ENCODE assay signal across 1 cellular context in genomic region chr7:28036748-28037147, GRCh38.
TF ChIP-seq lines count a peak whose summit lies in the region.

No MANE protein-coding gene starts in this region.

TF ChIP-seq in HepG2, 621 proteins besides CTCF, POLR2A, EP300 and RAD21 (continued from another document):
- TF ChIP-seq, protein P1, sequence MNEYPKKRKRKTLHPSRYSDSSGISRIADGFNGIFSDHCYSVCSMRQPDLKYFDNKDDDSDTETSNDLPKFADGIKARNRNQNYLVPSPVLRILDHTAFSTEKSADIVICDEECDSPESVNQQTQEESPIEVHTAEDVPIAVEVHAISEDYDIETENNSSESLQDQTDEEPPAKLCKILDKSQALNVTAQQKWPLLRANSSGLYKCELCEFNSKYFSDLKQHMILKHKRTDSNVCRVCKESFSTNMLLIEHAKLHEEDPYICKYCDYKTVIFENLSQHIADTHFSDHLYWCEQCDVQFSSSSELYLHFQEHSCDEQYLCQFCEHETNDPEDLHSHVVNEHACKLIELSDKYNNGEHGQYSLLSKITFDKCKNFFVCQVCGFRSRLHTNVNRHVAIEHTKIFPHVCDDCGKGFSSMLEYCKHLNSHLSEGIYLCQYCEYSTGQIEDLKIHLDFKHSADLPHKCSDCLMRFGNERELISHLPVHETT (CRISPR knock-in tag; conservative IDR thresholded peaks at IDR 0.05), result no peak
- TF ChIP-seq HMG20B (CRISPR knock-in tag; conservative IDR thresholded peaks at IDR 0.05) (no peak), POLR2AphosphoS5 (IDR thresholded peaks at IDR 0.05; ENCODE audit: low read depth, low read length) (no peak), TRIM24 (CRISPR knock-in tag; IDR thresholded peaks at IDR 0.05) (no peak), RNF219 (CRISPR knock-in tag; IDR thresholded peaks at IDR 0.05) (no peak), ZFP62 (CRISPR knock-in tag; IDR thresholded peaks at IDR 0.05) (no peak)
